Comparison of ENCODE assay signal across 13 cellular contexts in genomic region chr11:78786086-78786485, GRCh38.
"Had no signal": no experiment of that assay in that cellular context is flagged by ENCODE, and none has a peak within 500 bp of the region (broad histone marks: within the 10 kb centered on the region; RNA-seq: fewer than 3 reads in every experiment).

No MANE protein-coding gene starts in this region.

- DNase-seq: activated CD4-positive, alpha-beta T cell treated with anti-CD3 and anti-CD28 coated beads, Interleukin-2, amount 10 ng/mL, durations not matched to agents 7 days and 5 days; activated CD8-positive, alpha-beta memory T cell treated with anti-CD3 and anti-CD28 coated beads for 24 hours; activated naive CD8-positive, alpha-beta T cell treated with anti-CD3 and anti-CD28 coated beads, Interleukin-2, amount 10 ng/mL, durations not matched to agents 7 days and 5 days; anterior cingulate cortex; brain microvascular endothelial cell; dermis blood vessel endothelial cell; immature natural killer cell; midbrain; stimulated activated CD4-positive, alpha-beta T cell treated with anti-CD3 and anti-CD28 coated beads, Interleukin-15, amount 100 ng/mL, for 24 hours; stimulated activated CD4-positive, alpha-beta T cell treated with anti-CD3 and anti-CD28 coated beads, Interleukin-4, amount 100 ng/mL, for 1 hour; stimulated activated naive B cell treated with anti-CD40 and anti-IgM and Interleukin-4, amounts not matched to agents 10 μg/mL and 1 μg/mL and 100 μg/mL, for 72 hours; tibial artery; uterus had no signal

- H3K27me3 ChIP-seq: brain microvascular endothelial cell, tibial artery, uterus had no signal

- H3K4me1 ChIP-seq: tibial artery, uterus had no signal

- H3K36me3 Mint-ChIP-seq: activated naive CD8-positive, alpha-beta T cell treated with anti-CD3 and anti-CD28 coated beads, Interleukin-2, amount 10 ng/mL, durations not matched to agents 7 days and 5 days; immature natural killer cell; stimulated activated naive B cell treated with anti-CD40 and anti-IgM and Interleukin-4, amounts not matched to agents 10 μg/mL and 1 μg/mL and 100 μg/mL, for 72 hours had no signal

- H3K9me3 Mint-ChIP-seq: activated CD4-positive, alpha-beta T cell treated with anti-CD3 and anti-CD28 coated beads, Interleukin-2, amount 10 ng/mL, durations not matched to agents 7 days and 5 days; activated naive CD8-positive, alpha-beta T cell treated with anti-CD3 and anti-CD28 coated beads, Interleukin-2, amount 10 ng/mL, durations not matched to agents 7 days and 5 days; immature natural killer cell; stimulated activated naive B cell treated with anti-CD40 and anti-IgM and Interleukin-4, amounts not matched to agents 10 μg/mL and 1 μg/mL and 100 μg/mL, for 72 hours had no signal

- H3K9me3 ChIP-seq: tibial artery, uterus had no signal

- H3K36me3 ChIP-seq: brain microvascular endothelial cell, tibial artery, uterus had no signal

- H3K4me3 Mint-ChIP-seq: activated CD4-positive, alpha-beta T cell treated with anti-CD3 and anti-CD28 coated beads, Interleukin-2, amount 10 ng/mL, durations not matched to agents 7 days and 5 days; activated naive CD8-positive, alpha-beta T cell treated with anti-CD3 and anti-CD28 coated beads, Interleukin-2, amount 10 ng/mL, durations not matched to agents 7 days and 5 days; immature natural killer cell; stimulated activated naive B cell treated with anti-CD40 and anti-IgM and Interleukin-4, amounts not matched to agents 10 μg/mL and 1 μg/mL and 100 μg/mL, for 72 hours had no signal

- H3K27ac ChIP-seq: brain microvascular endothelial cell, tibial artery, uterus had no signal

- H3K4me1 Mint-ChIP-seq: activated CD4-positive, alpha-beta T cell treated with anti-CD3 and anti-CD28 coated beads, Interleukin-2, amount 10 ng/mL, durations not matched to agents 7 days and 5 days; immature natural killer cell; stimulated activated naive B cell treated with anti-CD40 and anti-IgM and Interleukin-4, amounts not matched to agents 10 μg/mL and 1 μg/mL and 100 μg/mL, for 72 hours had no signal

- H3K4me3 ChIP-seq: tibial artery, uterus had no signal

- ATAC-seq: stimulated activated naive B cell treated with anti-CD40 and anti-IgM and Interleukin-4, amounts not matched to agents 10 μg/mL and 1 μg/mL and 100 μg/mL, for 72 hours had no signal

- H3K27ac Mint-ChIP-seq: activated CD4-positive, alpha-beta T cell treated with anti-CD3 and anti-CD28 coated beads, Interleukin-2, amount 10 ng/mL, durations not matched to agents 7 days and 5 days; activated naive CD8-positive, alpha-beta T cell treated with anti-CD3 and anti-CD28 coated beads, Interleukin-2, amount 10 ng/mL, durations not matched to agents 7 days and 5 days; immature natural killer cell had no signal
